Comparison of ENCODE assay signal across 19 cellular contexts in the genomic region with DNA sequence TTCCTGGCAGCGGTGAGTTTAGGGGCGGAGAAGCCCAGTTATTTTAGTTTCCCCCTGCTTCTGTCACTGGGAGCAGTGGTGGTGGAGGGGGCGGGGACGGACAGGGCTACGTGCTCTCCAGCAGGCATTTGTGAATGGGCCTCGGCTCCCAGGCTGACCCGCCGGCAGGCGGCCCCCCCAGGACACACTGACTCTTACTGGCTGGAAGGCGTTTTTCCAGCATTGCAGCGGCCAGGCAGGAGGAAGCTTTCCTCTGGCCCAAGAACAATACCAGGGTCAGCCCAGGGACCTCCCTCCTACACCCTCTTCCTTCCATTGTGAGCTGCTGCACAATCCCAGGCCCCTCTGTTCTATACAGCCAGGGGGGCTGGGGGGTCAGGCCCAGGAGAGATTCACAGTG.
DNase-seq lines count a peak whose midpoint lies in the region; ATAC-seq and TF ChIP-seq lines count a peak whose summit lies in the region.
"Had no signal": no experiment of that assay in that cellular context is flagged by ENCODE, and none has a peak within 500 bp of the region (broad histone marks: within the 10 kb centered on the region; RNA-seq: fewer than 3 reads in every experiment).

No MANE protein-coding gene starts in this region.

- no peak overlapping the region for H3K4me3 ChIP-seq in endodermal cell (ENCODE audit: low read length)
- no peak overlapping the region for H3K4me3 ChIP-seq in smooth muscle cell

- H3K4me1 ChIP-seq in endodermal cell (ENCODE audit: control insufficient read depth, insufficient read depth, low read length) = no peaks in the 10 kb centered on the region
- peaks cover 16% of the 10 kb centered on the region for H3K4me1 ChIP-seq in smooth muscle cell (ENCODE audit: low read depth)

- H4K20me1 ChIP-seq in smooth muscle cell (ENCODE audit: low read depth) = no peaks in the 10 kb centered on the region

- H3K9me3 ChIP-seq in endodermal cell (ENCODE audit: control insufficient read depth, low read length) (no peaks in the 10 kb centered on the region), smooth muscle cell (replicated peaks; ENCODE audit: low read depth) (no peaks in the 10 kb centered on the region)

- peak; percentile 52 for DNase-seq in NCI-H2227 (lab: John Stamatoyannopoulos, UW; ENCODE audit: unreplicated experiment)
- no peak for DNase-seq in endodermal cell
- peak; percentile 87 for DNase-seq in pulmonary artery endothelial cell (ENCODE audit: low read depth, low spot score)
- DNase-seq in smooth muscle cell (lab: John Stamatoyannopoulos, UW; ENCODE audit: unreplicated experiment) = no peak
- DNase-seq in GM13977 (ENCODE audit: low spot score) = no peak
- DNase-seq in mesothelial cell of epicardium (ENCODE audit: low spot score in 2 of 2, unreplicated experiment in 2 of 2) = no peak
- DNase-seq: activated CD4-positive, alpha-beta T cell treated with anti-CD3 and anti-CD28 coated beads for 4 hours; activated T-cell treated with anti-CD3 and anti-CD28 coated beads, Interleukin-2, amount 50 U/mL, for 24 hours; amniotic stem cell; erythroblast; naive thymus-derived CD4-positive, alpha-beta T cell; NCI-H1092 treated with DMSO at 0.1 percent for 48 hours; NCI-H446 treated with DMSO at 0.1 percent for 48 hours; PC-3; small intestine; T-helper 17 cell; trophoblast cell had no signal

- TF ChIP-seq CTCF in endodermal cell (conservative IDR thresholded peaks at IDR 0.05) = no peak
- no peak for TF ChIP-seq CTCF in smooth muscle cell (IDR thresholded peaks at IDR 0.05; ENCODE audit: borderline replicate concordance, insufficient read depth, poor library complexity, severe bottlenecking)
- TF ChIP-seq CTCF in GM13977 (IDR thresholded peaks at IDR 0.05; ENCODE audit: extremely low read depth, insufficient read depth, missing control alignments) = no peak
- TF ChIP-seq CTCF in mesothelial cell of epicardium (IDR thresholded peaks at IDR 0.05; ENCODE audit: unreplicated experiment) = no peak

- H3K9ac ChIP-seq in endodermal cell (ENCODE audit: extremely low read depth, low read length, poor library complexity, severe bottlenecking) (no peak overlapping the region), smooth muscle cell (ENCODE audit: low read depth) (no peak overlapping the region)

- no peaks in the 10 kb centered on the region for H3K27me3 Mint-ChIP-seq in endodermal cell (ENCODE audit: insufficient read depth)
- no peaks in the 10 kb centered on the region for H3K27me3 Mint-ChIP-seq in mesothelial cell of epicardium (ENCODE audit: low read depth)
- H3K27me3 Mint-ChIP-seq: activated T-cell treated with anti-CD3 and anti-CD28 coated beads, Interleukin-2, amount 50 U/mL, for 24 hours; naive thymus-derived CD4-positive, alpha-beta T cell; T-helper 17 cell had no signal

- H3K4me3 Mint-ChIP-seq in endodermal cell (no peak overlapping the region), mesothelial cell of epicardium (no peak overlapping the region)
- H3K4me3 Mint-ChIP-seq: activated T-cell treated with anti-CD3 and anti-CD28 coated beads, Interleukin-2, amount 50 U/mL, for 24 hours; naive thymus-derived CD4-positive, alpha-beta T cell; T-helper 17 cell had no signal

- 80 to 88% methylated on average over 2 to 11 of the region's 11 CpGs for WGBS in endodermal cell (ENCODE audit: insufficient coverage in 1 of 2, insufficient read length in 1 of 2), 2 experiments
- 56% methylated on average over 11 of the region's 11 CpGs for WGBS in smooth muscle cell (ENCODE audit: low lambda C conversion rate)

- H3K27me3 ChIP-seq in endodermal cell (ENCODE audit: control insufficient read depth, insufficient read depth, low read length, poor library complexity, severe bottlenecking) = no peaks in the 10 kb centered on the region
- H3K27me3 ChIP-seq in layer of hippocampus (ENCODE audit: control insufficient read depth, insufficient read depth, low read length) = no peaks in the 10 kb centered on the region
- H3K27me3 ChIP-seq in smooth muscle cell (ENCODE audit: low read depth) = no peaks in the 10 kb centered on the region

- in situ Hi-C loops in GM13977 (cut with MboI; ENCODE audit: low pct_unique_long_range_greater_than_20kb, low sequenced_read_pairs, unreplicated experiment) = loop anchor here (25.0 kb wide), 2 partner anchors 556 to 756 kb away; no protein-coding TSS in a partner anchor

- H3K27ac ChIP-seq in endodermal cell (ENCODE audit: low read depth, low read length) (peak overlapping the region; percentile 62), layer of hippocampus (ENCODE audit: low read depth, low read length) (peak overlapping the region; percentile 48), smooth muscle cell (ENCODE audit: low read depth) (no peak overlapping the region)

- peaks cover 5% of the 10 kb centered on the region for H3K36me3 Mint-ChIP-seq in endodermal cell (ENCODE audit: low read depth)
- peaks cover 2% of the 10 kb centered on the region for H3K36me3 Mint-ChIP-seq in mesothelial cell of epicardium
- H3K36me3 Mint-ChIP-seq: naive thymus-derived CD4-positive, alpha-beta T cell had no signal

- H3K4me2 ChIP-seq in smooth muscle cell = no peak overlapping the region

- ATAC-seq in GM18873 (IDR thresholded peaks at IDR 0.05; ENCODE audit: low FRiP score, unreplicated experiment) = no peak
- ATAC-seq: naive thymus-derived CD4-positive, alpha-beta T cell; PC-3; T-helper 17 cell had no signal

- peaks cover 4% of the 10 kb centered on the region for H3F3A ChIP-seq in smooth muscle cell (ENCODE audit: low read depth)

- H3K4me1 Mint-ChIP-seq in endodermal cell (peaks cover 1% of the 10 kb centered on the region), mesothelial cell of epicardium (peaks cover 8% of the 10 kb centered on the region)
- H3K4me1 Mint-ChIP-seq: T-helper 17 cell had no signal

- H3K79me2 ChIP-seq in smooth muscle cell (ENCODE audit: low read depth) = peaks cover 50% of the 10 kb centered on the region

- no peak overlapping the region for H3K27ac Mint-ChIP-seq in endodermal cell
- H3K27ac Mint-ChIP-seq in mesothelial cell of epicardium = no peak overlapping the region
- H3K27ac Mint-ChIP-seq: activated T-cell treated with anti-CD3 and anti-CD28 coated beads, Interleukin-2, amount 50 U/mL, for 24 hours; T-helper 17 cell had no signal

- H2AFZ ChIP-seq in smooth muscle cell (ENCODE audit: low read depth) = no peak overlapping the region

- H3K36me3 ChIP-seq in endodermal cell (ENCODE audit: control insufficient read depth, insufficient read depth, low read length) (peaks cover 3% of the 10 kb centered on the region), smooth muscle cell (ENCODE audit: low read depth) (no peaks in the 10 kb centered on the region)

- H3K9me3 Mint-ChIP-seq in endodermal cell (no peaks in the 10 kb centered on the region), mesothelial cell of epicardium (no peaks in the 10 kb centered on the region)
- H3K9me3 Mint-ChIP-seq: activated T-cell treated with anti-CD3 and anti-CD28 coated beads, Interleukin-2, amount 50 U/mL, for 24 hours; naive thymus-derived CD4-positive, alpha-beta T cell had no signal

Comparison
In these comparisons a context has a peak if more than half of its experiments do, and no peak if none do; other contexts are left out.
1. DNase-seq: peak in NCI-H2227 (single experiment) and pulmonary artery endothelial cell (single experiment); none in endodermal cell (single experiment), smooth muscle cell (single experiment), GM13977 (single experiment) and mesothelial cell of epicardium (0 of 2).